ENCODE assay signal across 22 cellular contexts in genomic region chr15:83585770-83586169, GRCh38.
"Had no signal": no experiment of that assay in that cellular context is flagged by ENCODE, and none has a peak within 500 bp of the region (broad histone marks: within the 10 kb centered on the region; RNA-seq: fewer than 3 reads in every experiment).

No MANE protein-coding gene starts in this region.

- FAIRE-seq: keratinocyte had no signal

- H3K4me3 ChIP-seq: colonic mucosa, esophagus muscularis mucosa, gastrocnemius medialis, lung, prostate gland, sigmoid colon, skin epidermis, upper lobe of left lung, uterus had no signal

- ATAC-seq: gastrocnemius medialis, left cardiac atrium, left ventricle myocardium superior had no signal

- H3K27me3 ChIP-seq: colonic mucosa, esophagus muscularis mucosa, gastrocnemius medialis, sigmoid colon, upper lobe of left lung, uterus had no signal

- H3K79me2 ChIP-seq: parathyroid adenoma had no signal

- DNase-seq: colonic mucosa; effector CD8-positive, alpha-beta T cell; gastrocnemius medialis; glutamatergic neuron; immature natural killer cell; left cardiac atrium; left ventricle myocardium superior; mesenchymal stem cell; naive B cell; nephron progenitor cell; sigmoid colon; stimulated activated CD4-positive, alpha-beta T cell treated with anti-CD3 and anti-CD28 coated beads, Interleukin-2, amount 100 ng/mL, for 24 hours; stimulated activated CD4-positive, alpha-beta T cell treated with anti-CD3 and anti-CD28 coated beads, Interleukin-4, amount 100 ng/mL, for 4 hours; stimulated activated naive CD4-positive, alpha-beta T cell treated with Interleukin-2 at 50 U/mL for 16 hours; upper lobe of left lung; uterus had no signal

- H3K9ac ChIP-seq: parathyroid adenoma had no signal

- H3K27ac ChIP-seq: colonic mucosa, esophagus muscularis mucosa, gastrocnemius medialis, parathyroid adenoma, prostate gland, sigmoid colon, skin epidermis, upper lobe of left lung, uterus had no signal

- H3K36me3 ChIP-seq: colonic mucosa, esophagus muscularis mucosa, gastrocnemius medialis, prostate gland, sigmoid colon, upper lobe of left lung, uterus had no signal

- H3K9me3 ChIP-seq: colonic mucosa, esophagus muscularis mucosa, gastrocnemius medialis, prostate gland, sigmoid colon, upper lobe of left lung, uterus had no signal

- H2AFZ ChIP-seq: parathyroid adenoma had no signal

- H3K4me1 ChIP-seq: colonic mucosa, esophagus muscularis mucosa, gastrocnemius medialis, parathyroid adenoma, prostate gland, sigmoid colon, upper lobe of left lung, uterus had no signal
